Comparison of ENCODE assay signal across 29 cellular contexts in genomic region chr12:90078344-90078743, GRCh38.
"Had no signal": no experiment of that assay in that cellular context is flagged by ENCODE, and none has a peak within 500 bp of the region (broad histone marks: within the 10 kb centered on the region; RNA-seq: fewer than 3 reads in every experiment).

No MANE protein-coding gene starts in this region.

- H3K9me3 ChIP-seq: esophagus muscularis mucosa, gastroesophageal sphincter, heart left ventricle, left lung, prostate gland, right atrium auricular region, thoracic aorta, tibial nerve, upper lobe of left lung had no signal

- H3K4me3 Mint-ChIP-seq: nephron progenitor cell had no signal

- ATAC-seq: foreskin keratinocyte; gastroesophageal sphincter; heart left ventricle; left cardiac atrium; left lung; naive thymus-derived CD8-positive, alpha-beta T cell; sciatic nerve had no signal

- H3K4me1 ChIP-seq: esophagus muscularis mucosa, foreskin keratinocyte, gastroesophageal sphincter, heart left ventricle, left lung, prostate gland, right atrium auricular region, tibial nerve, upper lobe of left lung had no signal

- FAIRE-seq: endothelial cell of umbilical vein, islet of Langerhans, urothelium cell line had no signal

- H3K4me1 Mint-ChIP-seq: nephron progenitor cell had no signal

- H3K9me3 Mint-ChIP-seq: nephron progenitor cell had no signal

- H3K36me3 Mint-ChIP-seq: naive thymus-derived CD8-positive, alpha-beta T cell had no signal

- H3K27ac ChIP-seq: coronary artery, esophagus muscularis mucosa, foreskin keratinocyte, gastroesophageal sphincter, heart left ventricle, left lung, prostate gland, right atrium auricular region, thoracic aorta, tibial nerve, upper lobe of left lung had no signal

- H3K36me3 ChIP-seq: esophagus muscularis mucosa, gastroesophageal sphincter, heart left ventricle, left lung, prostate gland, right atrium auricular region, thoracic aorta, tibial nerve, upper lobe of left lung had no signal

- H3K4me3 ChIP-seq: coronary artery, esophagus muscularis mucosa, gastroesophageal sphincter, heart left ventricle, left lung, prostate gland, right atrium auricular region, smooth muscle cell, thoracic aorta, tibial nerve, upper lobe of left lung had no signal

- H3K27ac Mint-ChIP-seq: nephron progenitor cell had no signal

- H3K27me3 ChIP-seq: esophagus muscularis mucosa, foreskin keratinocyte, gastroesophageal sphincter, left lung, right atrium auricular region, tibial nerve, upper lobe of left lung had no signal

- DNase-seq: dermis blood vessel endothelial cell; effector memory CD4-positive, alpha-beta T cell; foreskin keratinocyte; heart left ventricle; hippocampal formation; left cardiac atrium; left lung; mesenchymal stem cell; naive thymus-derived CD8-positive, alpha-beta T cell; nephron progenitor cell; nucleus accumbens; stimulated activated CD4-positive, alpha-beta T cell treated with anti-CD3 and anti-CD28 coated beads, Interleukin-12 subunit alpha, Interleukin-12 subunit beta, amount 100 ng/mL, for 4 hours; stimulated activated CD4-positive, alpha-beta T cell treated with anti-CD3 and anti-CD28 coated beads, Interleukin-1b, Interleukin-23, amount 100 ng/mL, for 48 hours; stimulated activated CD4-positive, alpha-beta T cell treated with anti-CD3 and anti-CD28 coated beads, Interleukin-4, amount 100 ng/mL, for 1 hour; stimulated activated CD8-positive, alpha-beta memory T cell treated with anti-CD3 and anti-CD28 coated beads, Interleukin-4, amount 100 ng/mL, for 48 hours; stimulated activated naive CD4-positive, alpha-beta T cell treated with Interleukin-2 at 50 U/mL for 16 hours; upper lobe of left lung had no signal
